23 cellular contexts compared by ENCODE assay signal in the genomic region with DNA sequence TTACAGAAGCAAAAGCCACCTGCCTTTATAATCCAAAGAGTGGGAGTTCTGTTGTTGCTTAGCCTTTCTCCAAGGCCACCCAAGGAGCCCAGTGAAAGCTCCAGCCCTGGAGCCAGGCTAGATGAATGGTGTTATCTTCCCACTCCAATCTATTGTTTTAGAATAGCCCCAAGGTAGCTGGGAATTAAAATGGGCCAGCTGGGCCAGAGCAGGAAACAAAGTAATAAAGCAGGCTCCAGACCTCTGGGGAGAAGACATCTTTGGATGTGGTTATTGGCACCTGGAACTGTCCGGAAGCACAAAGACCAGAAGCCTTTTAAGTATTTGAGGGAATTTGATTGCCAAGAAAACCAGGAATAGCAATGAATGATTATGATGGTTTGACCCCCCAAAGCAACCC.
"Had no signal": no experiment of that assay in that cellular context is flagged by ENCODE, and none has a peak within 500 bp of the region (broad histone marks: within the 10 kb centered on the region; RNA-seq: fewer than 3 reads in every experiment).

No MANE protein-coding gene starts in this region.

- ATAC-seq: activated naive CD4-positive, alpha-beta T cell treated with anti-CD3 and anti-CD28 coated beads, Interleukin-2, amount 50 U/mL, for 72 hours; activated T-cell treated with anti-CD3 and anti-CD28 coated beads, Interleukin-2, amount 50 U/mL, for 72 hours; gastrocnemius medialis; left ventricle myocardium superior; stimulated activated memory B cell treated with anti-CD40 and anti-IgM and Interleukin-4, amounts not matched to agents 10 μg/mL and 1 μg/mL and 100 μg/mL, for 72 hours; T-helper 17 cell; WTC11 had no signal

- DNase-seq: activated naive CD4-positive, alpha-beta T cell; activated T-cell treated with anti-CD3 and anti-CD28 coated beads for 4 hours; activated T-cell treated with anti-CD3 and anti-CD28 coated beads, Interleukin-2, amount 50 U/mL, for 72 hours; dorsolateral prefrontal cortex; effector memory CD4-positive, alpha-beta T cell; gastrocnemius medialis; glutamatergic neuron; left ventricle myocardium superior; naive B cell; nephron progenitor cell; ovary; sigmoid colon; small intestine; stimulated activated CD4-positive, alpha-beta T cell treated with anti-CD3 and anti-CD28 coated beads, Interleukin-4, amount 100 ng/mL, for 24 hours; stomach; T-helper 17 cell; T1000; thyroid gland; upper lobe of left lung had no signal

- H3K9me3 ChIP-seq: gastrocnemius medialis, ovary, stomach, thyroid gland, upper lobe of left lung, vagina had no signal

- H3K27me3 ChIP-seq: gastrocnemius medialis, ovary, thyroid gland, upper lobe of left lung, vagina had no signal

- H3K4me1 ChIP-seq: gastrocnemius medialis, sigmoid colon, stomach, thyroid gland, upper lobe of left lung, vagina had no signal

- H3K36me3 ChIP-seq: gastrocnemius medialis, ovary, sigmoid colon, stomach, thyroid gland, upper lobe of left lung, vagina had no signal

- H3K4me3 ChIP-seq: dorsolateral prefrontal cortex, gastrocnemius medialis, ovary, sigmoid colon, stomach, thyroid gland, upper lobe of left lung, vagina had no signal

- H3K27ac ChIP-seq: dorsolateral prefrontal cortex, gastrocnemius medialis, ovary, sigmoid colon, stomach, thyroid gland, upper lobe of left lung, vagina had no signal
